ENCODE assay signal across 14 cellular contexts in genomic region chr5:155460501-155460931, GRCh38.
"Had no signal": no experiment of that assay in that cellular context is flagged by ENCODE, and none has a peak within 500 bp of the region (broad histone marks: within the 10 kb centered on the region; RNA-seq: fewer than 3 reads in every experiment).

No MANE protein-coding gene starts in this region.

- ATAC-seq: activated T-helper 17 cell treated with anti-CD3 and anti-CD28 coated beads, Interleukin-2, amount 50 U/mL, for 72 hours; gastroesophageal sphincter; naive thymus-derived CD4-positive, alpha-beta T cell; stimulated activated effector memory CD8-positive, alpha-beta T cell treated with anti-CD3 and anti-CD28 coated beads, Interleukin-12 subunit alpha, Interleukin-12 subunit beta, amount 100 ng/mL, for 72 hours had no signal

- FAIRE-seq: pancreas had no signal

- H3K36me3 ChIP-seq: cardiac muscle cell, gastroesophageal sphincter, pancreas, thyroid gland had no signal

- H3K9me3 ChIP-seq: gastroesophageal sphincter, pancreas, thyroid gland had no signal

- H3K27me3 ChIP-seq: cardiac muscle cell, dorsolateral prefrontal cortex, gastroesophageal sphincter, pancreas, thyroid gland had no signal

- H3K27ac ChIP-seq: cardiac muscle cell, dorsolateral prefrontal cortex, gastroesophageal sphincter, pancreas, thyroid gland had no signal

- DNase-seq: activated CD4-positive, alpha-beta T cell treated with anti-CD3 and anti-CD28 coated beads, Interleukin-2, amount 50 U/mL, for 48 hours; activated naive CD4-positive, alpha-beta T cell treated with anti-CD3 and anti-CD28 coated beads, Interleukin-2, amount 10 ng/mL, durations not matched to agents 7 days and 5 days; dorsolateral prefrontal cortex; endodermal cell; erythroblast; islet precursor cell; mammary epithelial cell; naive thymus-derived CD4-positive, alpha-beta T cell; pancreas; thyroid gland had no signal

- H3K4me3 ChIP-seq: cardiac muscle cell, dorsolateral prefrontal cortex, gastroesophageal sphincter, pancreas, thyroid gland had no signal

- H3K4me1 ChIP-seq: gastroesophageal sphincter, pancreas, thyroid gland had no signal
